ENCODE assay signal across 8 cellular contexts in the genomic region with DNA sequence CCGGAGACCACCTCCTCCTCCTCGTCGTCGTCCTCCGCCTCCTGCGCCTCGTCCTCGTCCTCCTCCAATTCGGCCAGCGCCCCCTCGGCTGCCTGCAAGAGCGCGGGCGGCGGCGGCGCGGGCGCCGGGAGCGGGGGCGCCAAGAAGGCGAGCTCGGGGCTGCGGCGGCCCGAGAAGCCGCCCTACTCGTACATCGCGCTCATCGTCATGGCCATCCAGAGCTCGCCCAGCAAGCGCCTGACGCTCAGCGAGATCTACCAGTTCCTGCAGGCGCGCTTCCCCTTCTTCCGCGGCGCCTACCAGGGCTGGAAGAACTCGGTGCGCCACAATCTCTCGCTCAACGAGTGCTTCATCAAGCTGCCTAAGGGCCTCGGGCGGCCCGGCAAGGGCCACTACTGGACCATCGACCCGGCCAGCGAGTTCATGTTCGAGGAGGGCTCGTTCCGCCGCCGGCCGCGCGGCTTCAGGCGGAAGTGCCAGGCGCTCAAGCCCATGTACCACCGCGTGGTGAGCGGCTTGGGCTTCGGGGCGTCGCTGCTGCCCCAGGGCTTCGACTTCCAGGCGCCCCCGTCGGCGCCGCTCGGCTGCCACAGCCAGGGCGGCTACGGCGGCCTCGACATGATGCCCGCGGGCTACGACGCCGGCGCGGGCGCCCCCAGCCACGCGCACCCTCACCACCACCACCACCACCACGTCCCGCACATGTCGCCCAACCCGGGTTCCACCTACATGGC. TPM values are rescaled to one million over a fixed set of nuclear protein-coding genes. Genes with fewer than 3 reads are reported as not detected.
A peak's percentile ranks its signal among the peaks of the same experiment; 100 is the strongest.
DNase-seq lines count a peak whose midpoint lies in the region; ATAC-seq and TF ChIP-seq lines count a peak whose summit lies in the region.

No MANE protein-coding gene starts in this region.

- no peak overlapping the region for H3K27ac ChIP-seq in SK-N-MC
- H3K27ac ChIP-seq in esophagus squamous epithelium, result peak overlapping the region; percentile 76 to 95 (median 88)

- DNase-seq in H7 (peak; percentile 71), SK-N-MC (ENCODE audit: low read depth, low spot score) (no peak), esophagus squamous epithelium (lab: John Stamatoyannopoulos, UW) (no peak), osteocyte (ENCODE audit: extremely low spot score, unreplicated experiment) (peak; percentile 83), iPS-NIHi7 (ENCODE audit: extremely low spot score) (no peak)

- H3K4me3 ChIP-seq in H7 (ENCODE audit: insufficient read depth, low read depth, low read length) (peak overlapping the region; percentile 23), SK-N-MC (peak overlapping the region; percentile 88), esophagus squamous epithelium (peak overlapping the region; percentile 42 to 75 (median 54))

- no peak for TF ChIP-seq CTCF in esophagus squamous epithelium (IDR thresholded peaks at IDR 0.05)
- no peak for TF ChIP-seq CTCF in osteocyte (IDR thresholded peaks at IDR 0.05)

- H3K4me1 ChIP-seq in esophagus squamous epithelium, result peaks cover 16 to 70% (median 19%) of the 10 kb centered on the region in 3 donors

- H3K27me3 ChIP-seq in H7 (ENCODE audit: control insufficient read depth, insufficient read depth, low read length) (peaks cover 93% of the 10 kb centered on the region), esophagus squamous epithelium (peaks cover 9 to 100% (median 14%) of the 10 kb centered on the region in 4 donors)

- no CpG with 5 or more reads among the region's 92 CpGs for WGBS in esophagus squamous epithelium, 2 donors

- peak overlapping the region; percentile 82 for H3K4me3 Mint-ChIP-seq in osteocyte (ENCODE audit: unreplicated experiment)

- no peaks in the 10 kb centered on the region for H3K36me3 ChIP-seq in H7 (replicated peaks; ENCODE audit: control insufficient read depth, insufficient read depth, low read length)
- no peaks in the 10 kb centered on the region for H3K36me3 ChIP-seq in SK-N-MC (ENCODE audit: insufficient read depth, low read length)
- no peaks in the 10 kb centered on the region for H3K36me3 ChIP-seq in esophagus squamous epithelium

- peak overlapping the region; percentile 75 for H3K9ac ChIP-seq in SK-N-MC (ENCODE audit: insufficient read length)

- peak overlapping the region; percentile 50 for H3K27ac Mint-ChIP-seq in osteocyte (ENCODE audit: unreplicated experiment)

- H3K27me3 Mint-ChIP-seq in osteocyte (ENCODE audit: unreplicated experiment), result peaks cover 71% of the 10 kb centered on the region

- H3K9me3 ChIP-seq in SK-N-MC (ENCODE audit: low read depth, low read length), result no peaks in the 10 kb centered on the region
- no peaks in the 10 kb centered on the region for H3K9me3 ChIP-seq in esophagus squamous epithelium

- no peak for TF ChIP-seq POLR2A in esophagus squamous epithelium (IDR thresholded peaks at IDR 0.05)

- peaks cover 3% of the 10 kb centered on the region for H3K36me3 Mint-ChIP-seq in osteocyte (ENCODE audit: unreplicated experiment)

- peaks cover 36% of the 10 kb centered on the region for H3K4me1 Mint-ChIP-seq in osteocyte (ENCODE audit: unreplicated experiment)

- intact Hi-C loops in esophagus squamous epithelium (cut with DNase I), result no loop called here

- ATAC-seq in GM21529 (IDR thresholded peaks at IDR 0.05; ENCODE audit: unreplicated experiment) (no peak), GM19463 (IDR thresholded peaks at IDR 0.05; ENCODE audit: unreplicated experiment) (no peak), HG02642 (IDR thresholded peaks at IDR 0.05; ENCODE audit: poor library complexity, unreplicated experiment) (no peak)

- H3K9me3 Mint-ChIP-seq in osteocyte (ENCODE audit: unreplicated experiment), result no peaks in the 10 kb centered on the region

RNA-seq across cellular contexts. Expression of a gene that starts 0.9 kb away (rescaled TPM):
- total RNA-seq in H7 (2014; rRNA removed; shearing (Covaris generic)), result 0.52 and 0.89 TPM in 2 replicates
- 10 to 100 TPM in 1 of 4 donors, 1 to 10 TPM in 2, under 1 TPM in 1; 0.34 to 12.4 (median 4.0) TPM for total RNA-seq in esophagus squamous epithelium
- total RNA-seq in osteocyte, result 1.5 and 1.8 TPM in 2 replicates

Comparison
In these comparisons a context has a peak if more than half of its experiments do, and no peak if none do; other contexts are left out.
1. DNase-seq: peak in H7 (single experiment) and osteocyte (single experiment); none in SK-N-MC (single experiment), esophagus squamous epithelium (single experiment) and iPS-NIHi7 (single experiment).
2. H3K4me3 ChIP-seq: peak in every context shown above with its lines; median percentile 88 in SK-N-MC; 54 in esophagus squamous epithelium; 23 in H7.